ENCODE assay signal across 33 cellular contexts in the genomic region with DNA sequence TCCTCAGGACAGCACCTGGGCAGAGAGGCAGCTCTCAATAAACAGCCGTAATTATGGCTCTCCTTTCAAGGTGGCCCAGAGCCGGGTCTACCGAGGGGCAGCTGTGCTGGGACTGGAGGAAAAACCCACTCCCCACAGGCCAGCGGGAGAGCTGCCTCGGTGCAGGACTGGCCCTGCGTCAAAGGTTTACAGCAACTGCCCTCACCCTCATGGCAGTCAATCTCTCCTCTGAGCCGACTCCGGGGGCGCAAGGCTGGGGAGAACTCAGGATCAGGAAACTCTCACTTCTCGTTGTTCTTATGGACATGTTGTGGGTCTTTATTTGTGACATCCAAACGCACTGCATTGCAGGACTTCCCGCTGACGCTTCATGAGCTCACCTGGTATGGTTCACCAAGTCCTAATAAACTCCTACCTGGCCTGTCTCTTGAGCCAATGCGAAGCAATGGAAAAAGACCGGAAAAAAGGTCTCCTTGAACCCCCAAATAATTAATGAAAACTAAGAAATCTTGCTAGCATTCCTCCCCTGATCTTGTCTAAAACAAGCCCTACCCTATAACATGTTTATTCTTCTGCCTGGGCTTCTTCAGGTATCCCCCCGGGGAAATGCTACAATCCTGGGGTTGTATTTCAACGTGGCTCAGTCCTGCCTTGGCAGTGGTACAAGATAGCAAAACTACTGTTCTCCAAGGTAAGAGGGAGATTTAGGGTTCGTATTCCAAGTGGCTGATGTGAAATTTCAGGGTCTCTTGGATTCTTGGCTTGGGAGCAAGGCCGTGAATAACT.
"Had no signal": no experiment of that assay in that cellular context is flagged by ENCODE, and none has a peak within 500 bp of the region (broad histone marks: within the 10 kb centered on the region; RNA-seq: fewer than 3 reads in every experiment).

No MANE protein-coding gene starts in this region.

- H3K9me3 Mint-ChIP-seq: nephron; stimulated activated effector memory CD8-positive, alpha-beta T cell treated with anti-CD3 and anti-CD28 coated beads, Interleukin-12 subunit alpha, Interleukin-12 subunit beta, amount 100 ng/mL, for 72 hours; stimulated activated naive CD8-positive, alpha-beta T cell treated with anti-CD3 and anti-CD28 coated beads, Interleukin-15, Interleukin-2, amounts not matched to agents 100 ng/mL and 50 ng/mL, for 24 hours; T-helper 1 cell treated with Interleukin-12 subunit alpha and Interleukin-12 subunit beta and Interleukin-4 antibody, amounts not matched to agents 30 μg/mL and 1 μg/mL, for 36 hours had no signal

- ATAC-seq: body of pancreas; gastroesophageal sphincter; left cardiac atrium; left ventricle myocardium superior; sciatic nerve; stimulated activated effector memory CD8-positive, alpha-beta T cell treated with anti-CD3 and anti-CD28 coated beads, Interleukin-12 subunit alpha, Interleukin-12 subunit beta, amount 100 ng/mL, for 72 hours had no signal

- H3K27me3 ChIP-seq: body of pancreas, ovary, upper lobe of left lung, vagina had no signal

- FAIRE-seq: keratinocyte, small intestine, TTC549 had no signal

- H3K36me3 Mint-ChIP-seq: activated naive CD8-positive, alpha-beta T cell had no signal

- H3K36me3 ChIP-seq: gastroesophageal sphincter, ovary, prostate gland, upper lobe of left lung, vagina had no signal

- H3K27me3 Mint-ChIP-seq: activated naive CD8-positive, alpha-beta T cell had no signal

- H3K27ac ChIP-seq: body of pancreas, coronary artery, dorsolateral prefrontal cortex, gastroesophageal sphincter, ovary, prostate gland, upper lobe of left lung, vagina, VCaP had no signal

- H3K27ac Mint-ChIP-seq: activated naive CD8-positive, alpha-beta T cell; nephron; stimulated activated effector memory CD8-positive, alpha-beta T cell treated with anti-CD3 and anti-CD28 coated beads, Interleukin-12 subunit alpha, Interleukin-12 subunit beta, amount 100 ng/mL, for 72 hours; T-helper 1 cell treated with Interleukin-12 subunit alpha and Interleukin-12 subunit beta and Interleukin-4 antibody, amounts not matched to agents 30 μg/mL and 1 μg/mL, for 36 hours had no signal

- H3K4me3 ChIP-seq: body of pancreas, coronary artery, dorsolateral prefrontal cortex, gastroesophageal sphincter, ovary, prostate gland, upper lobe of left lung, vagina had no signal

- H3K9me3 ChIP-seq: body of pancreas, gastroesophageal sphincter, ovary, prostate gland, upper lobe of left lung, vagina had no signal

- H3K4me3 Mint-ChIP-seq: activated naive CD8-positive, alpha-beta T cell; nephron; stimulated activated effector memory CD8-positive, alpha-beta T cell treated with anti-CD3 and anti-CD28 coated beads, Interleukin-12 subunit alpha, Interleukin-12 subunit beta, amount 100 ng/mL, for 72 hours; stimulated activated naive CD8-positive, alpha-beta T cell treated with anti-CD3 and anti-CD28 coated beads, Interleukin-15, Interleukin-2, amounts not matched to agents 100 ng/mL and 50 ng/mL, for 24 hours; T-helper 1 cell treated with Interleukin-12 subunit alpha and Interleukin-12 subunit beta and Interleukin-4 antibody, amounts not matched to agents 30 μg/mL and 1 μg/mL, for 36 hours had no signal

- DNase-seq: activated CD4-positive, alpha-beta T cell treated with anti-CD3 and anti-CD28 coated beads for 4 hours; activated CD4-positive, alpha-beta T cell treated with anti-CD3 and anti-CD28 coated beads, Interleukin-2, amount 50 U/mL, for 4 hours; activated CD8-positive, alpha-beta memory T cell treated with anti-CD3 and anti-CD28 coated beads for 24 hours; activated effector memory CD4-positive, alpha-beta T cell treated with Interleukin-2 at 50 U/mL for 16 hours; activated naive CD4-positive, alpha-beta T cell treated with Interleukin-2 at 50 U/mL for 16 hours; aorta; body of pancreas; cerebellar nuclear complex; dorsolateral prefrontal cortex; effector memory CD4-positive, alpha-beta T cell; hippocampal formation; left cardiac atrium; left ventricle myocardium superior; ovary; retina; small intestine; stimulated activated CD4-positive, alpha-beta T cell treated with anti-CD3 and anti-CD28 coated beads, Interleukin-4, amount 100 ng/mL, for 24 hours; substantia nigra; T-helper 9 cell; upper lobe of left lung had no signal
